22 cellular contexts compared by ENCODE assay signal in the genomic region with DNA sequence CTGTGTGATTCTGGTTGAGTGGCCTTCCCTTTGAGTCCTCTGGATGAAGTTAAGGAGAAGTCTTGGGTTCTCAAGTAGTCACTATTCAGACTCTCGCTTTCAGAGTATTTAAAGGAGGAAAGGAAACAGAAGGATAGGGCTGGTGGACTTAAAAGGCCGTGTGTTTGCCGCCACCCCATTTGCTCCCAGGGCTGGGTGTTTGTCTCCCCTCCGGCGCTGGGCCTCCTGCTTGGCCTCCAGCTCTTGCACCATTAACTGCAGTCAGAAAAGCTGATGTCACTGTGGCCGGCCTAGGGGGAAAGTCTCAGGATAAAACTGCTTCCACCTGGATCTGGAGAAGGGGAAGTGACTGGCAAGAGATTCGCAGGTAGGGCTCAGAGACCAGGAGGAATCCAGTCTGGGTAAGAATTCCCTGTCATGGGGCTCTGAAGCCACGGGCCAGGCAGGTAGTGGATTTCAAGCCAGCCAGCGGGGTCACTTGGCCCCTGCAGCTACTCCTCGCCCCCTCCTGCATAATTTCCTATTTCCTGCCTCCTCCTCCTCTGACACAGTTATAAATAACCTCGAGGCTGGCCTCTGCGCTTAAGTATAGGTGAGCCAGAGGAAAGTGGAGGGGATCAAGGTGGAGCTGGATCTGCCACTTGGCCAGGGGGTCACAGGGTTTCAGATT. TPM values are rescaled to one million over a fixed set of nuclear protein-coding genes. Genes with fewer than 3 reads are reported as not detected.
A peak's percentile ranks its signal among the peaks of the same experiment; 100 is the strongest.
DNase-seq lines count a peak whose midpoint lies in the region; ATAC-seq and TF ChIP-seq lines count a peak whose summit lies in the region.
"Had no signal": no experiment of that assay in that cellular context is flagged by ENCODE, and none has a peak within 500 bp of the region (broad histone marks: within the 10 kb centered on the region; RNA-seq: fewer than 3 reads in every experiment).

No MANE protein-coding gene starts in this region.

- peak overlapping the region; percentile 51 for H3K27ac Mint-ChIP-seq in GM23338
- H3K27ac Mint-ChIP-seq in endothelial cell (ENCODE audit: unreplicated experiment): peak overlapping the region; percentile 64
- H3K27ac Mint-ChIP-seq in osteocyte (ENCODE audit: unreplicated experiment): no peak overlapping the region
- H3K27ac Mint-ChIP-seq: activated naive CD8-positive, alpha-beta T cell; activated T-helper 1 cell treated with anti-CD3 and anti-CD28 coated beads, Interleukin-12 subunit alpha, Interleukin-12 subunit beta, Interleukin-2, Interleukin-4 antibody, amounts not matched to agents 30 ng/mL and 10 ng/mL and 1 ng/mL, durations not matched to agents 14 hours and 24 hours and 36 hours; CD8-positive, alpha-beta T cell had no signal

- H3K36me3 ChIP-seq in GM23338 (ENCODE audit: insufficient read depth): no peaks in the 10 kb centered on the region
- H3K36me3 ChIP-seq in lung (ENCODE audit: control insufficient read depth in 2 of 2, insufficient read depth in 2 of 2, low read length in 2 of 2): peaks cover 2 to 9% of the 10 kb centered on the region in 2 donors
- peaks cover 0 to 55% (median 0%) of the 10 kb centered on the region in 6 donors for H3K36me3 ChIP-seq in spleen
- H3K36me3 ChIP-seq: breast epithelium, Peyer's patch had no signal

- H3K27me3 Mint-ChIP-seq in GM23338 (ENCODE audit: insufficient read depth, low read depth, poor library complexity) (peaks cover 9% of the 10 kb centered on the region), endothelial cell (ENCODE audit: unreplicated experiment) (peaks cover 5% of the 10 kb centered on the region), osteocyte (ENCODE audit: unreplicated experiment) (no peaks in the 10 kb centered on the region)
- H3K27me3 Mint-ChIP-seq: activated naive CD8-positive, alpha-beta T cell had no signal

- H2AFZ ChIP-seq in GM23338: no peak overlapping the region

- WGBS in lung, 2 donors: 57 to 63% methylated on average over 12 of the region's 12 CpGs
- 52 to 62% (median 58%) methylated on average over 12 of the region's 12 CpGs for WGBS in spleen, 5 donors

- H3K9me3 Mint-ChIP-seq in GM23338 (no peaks in the 10 kb centered on the region), endothelial cell (ENCODE audit: unreplicated experiment) (no peaks in the 10 kb centered on the region), osteocyte (ENCODE audit: unreplicated experiment) (no peaks in the 10 kb centered on the region)
- H3K9me3 Mint-ChIP-seq: activated T-helper 1 cell treated with anti-CD3 and anti-CD28 coated beads, Interleukin-12 subunit alpha, Interleukin-12 subunit beta, Interleukin-2, Interleukin-4 antibody, amounts not matched to agents 30 ng/mL and 10 ng/mL and 1 ng/mL, durations not matched to agents 14 hours and 24 hours and 36 hours; CD8-positive, alpha-beta T cell had no signal

- H4K20me1 ChIP-seq in GM23338 (replicated peaks; ENCODE audit: insufficient read depth): no peaks in the 10 kb centered on the region

- TF ChIP-seq CTCF in GM23338 (conservative IDR thresholded peaks at IDR 0.05; ENCODE audit: low read depth in 2 of 2) (no peak), endothelial cell (IDR thresholded peaks at IDR 0.05; ENCODE audit: unreplicated experiment) (no peak), lung (IDR thresholded peaks at IDR 0.05; ENCODE audit: control extremely low read depth, extremely low read depth) (no peak), spleen (IDR thresholded peaks at IDR 0.05 in 8 of 11, conservative IDR thresholded peaks at IDR 0.05 in 3 of 11) (no peak), osteocyte (IDR thresholded peaks at IDR 0.05) (no peak), GM20000 (IDR thresholded peaks at IDR 0.05; ENCODE audit: extremely low read depth, missing control alignments) (no peak)

- H3K4me3 Mint-ChIP-seq in GM23338 (no peak overlapping the region), endothelial cell (ENCODE audit: unreplicated experiment) (peak overlapping the region; percentile 31), osteocyte (ENCODE audit: unreplicated experiment) (no peak overlapping the region)
- H3K4me3 Mint-ChIP-seq: activated naive CD8-positive, alpha-beta T cell; activated T-helper 1 cell treated with anti-CD3 and anti-CD28 coated beads, Interleukin-12 subunit alpha, Interleukin-12 subunit beta, Interleukin-2, Interleukin-4 antibody, amounts not matched to agents 30 ng/mL and 10 ng/mL and 1 ng/mL, durations not matched to agents 14 hours and 24 hours and 36 hours; CD8-positive, alpha-beta T cell had no signal

- H3K4me3 ChIP-seq in GM23338 (no peak overlapping the region), lung (no peak overlapping the region), spleen (no peak overlapping the region)
- H3K4me3 ChIP-seq: Peyer's patch, stomach had no signal

- peaks cover 9% of the 10 kb centered on the region; the same call in 1 of the 2 replicates for H3K9me2 ChIP-seq in GM23338 (ENCODE audit: insufficient read depth)
- H3K9me2 ChIP-seq: SK-N-SH had no signal

- intact Hi-C loops in spleen (cut with DNase I; ENCODE audit: low total_unique reads): no loop called here

- no peak for TF ChIP-seq POLR2A in spleen (IDR thresholded peaks at IDR 0.05)

- H3K27me3 ChIP-seq in GM23338 (ENCODE audit: insufficient read depth): no peaks in the 10 kb centered on the region
- H3K27me3 ChIP-seq in lung (ENCODE audit: control insufficient read depth, insufficient read depth): no peaks in the 10 kb centered on the region
- no peaks in the 10 kb centered on the region for H3K27me3 ChIP-seq in spleen (replicated peaks in 1 of 7)
- H3K27me3 ChIP-seq: breast epithelium, Peyer's patch, stomach had no signal

- no peaks in the 10 kb centered on the region for H3K79me2 ChIP-seq in GM23338 (replicated peaks; ENCODE audit: insufficient read depth)

- peaks cover 15% of the 10 kb centered on the region; the same call in 1 of the 2 replicates for H3K4me1 ChIP-seq in GM23338 (ENCODE audit: insufficient read depth)
- peaks cover 32 to 36% of the 10 kb centered on the region in 2 donors for H3K4me1 ChIP-seq in lung (ENCODE audit: control insufficient read depth in 2 of 2, insufficient read depth in 2 of 2, low read length in 2 of 2)
- H3K4me1 ChIP-seq in spleen: peaks cover 0 to 89% (median 28%) of the 10 kb centered on the region in 6 donors
- H3K4me1 ChIP-seq: breast epithelium, Peyer's patch had no signal

- ATAC-seq in GM23338 (no peak), lung (ENCODE audit: insufficient read depth, low FRiP score) (no peak), HG03442 (IDR thresholded peaks at IDR 0.05; ENCODE audit: unreplicated experiment) (no peak)
- ATAC-seq: activated CD4-positive, CD25-positive, alpha-beta regulatory T cell treated with anti-CD3 and anti-CD28 coated beads, Interleukin-2, amount 50 U/mL, for 24 hours; CD8-positive, alpha-beta T cell; left lobe of liver had no signal

- H3K36me3 Mint-ChIP-seq in GM23338 (ENCODE audit: low read depth) (no peaks in the 10 kb centered on the region), endothelial cell (ENCODE audit: low read depth, unreplicated experiment) (peaks cover 21% of the 10 kb centered on the region), osteocyte (ENCODE audit: unreplicated experiment) (no peaks in the 10 kb centered on the region)
- H3K36me3 Mint-ChIP-seq: activated naive CD8-positive, alpha-beta T cell; CD8-positive, alpha-beta T cell had no signal

- no peak overlapping the region for H3K27ac ChIP-seq in GM23338 (ENCODE audit: low read depth)
- H3K27ac ChIP-seq in lung (ENCODE audit: low read depth in 1 of 2, low read length in 1 of 2): peak overlapping the region; percentile 55 to 61
- H3K27ac ChIP-seq in spleen: peak overlapping the region in 5 of 8 donors; percentile 4 to 56 (median 48)
- H3K27ac ChIP-seq: Peyer's patch had no signal

- no peak overlapping the region for H3K4me2 ChIP-seq in GM23338
- H3K4me2 ChIP-seq: SK-N-SH had no signal

- peaks cover 39% of the 10 kb centered on the region for H3K4me1 Mint-ChIP-seq in GM23338
- H3K4me1 Mint-ChIP-seq in endothelial cell (ENCODE audit: unreplicated experiment): peaks cover 45% of the 10 kb centered on the region
- peaks cover 7% of the 10 kb centered on the region for H3K4me1 Mint-ChIP-seq in osteocyte (ENCODE audit: unreplicated experiment)

- H3K9me3 ChIP-seq in lung (ENCODE audit: control insufficient read depth in 2 of 2, insufficient read depth in 1 of 2, low read length in 1 of 2) (peaks cover 0 to 2% of the 10 kb centered on the region in 2 donors), spleen (no peaks in the 10 kb centered on the region)
- H3K9me3 ChIP-seq: breast epithelium, Peyer's patch, SK-N-SH, stomach had no signal

- H3F3A ChIP-seq in GM23338 (replicated peaks; ENCODE audit: low read depth): no peaks in the 10 kb centered on the region

- no peak for DNase-seq in GM23338 (ENCODE audit: low spot score)
- DNase-seq in endothelial cell (ENCODE audit: low spot score): no peak
- no peak for DNase-seq in lung (ENCODE audit: low spot score)
- DNase-seq in spleen: no peak
- no peak for DNase-seq in osteocyte (ENCODE audit: extremely low spot score, unreplicated experiment)
- no peak for DNase-seq in GM20000 (ENCODE audit: low spot score)
- DNase-seq in SIG-M5 (lab: John Stamatoyannopoulos, UW): no peak
- DNase-seq: CD8-positive, alpha-beta T cell; DMS53; Karpas-422; NCI-H187 treated with DMSO at 0.1 percent for 48 hours; occipital lobe; Peyer's patch; SK-N-SH; stimulated activated CD4-positive, alpha-beta T cell treated with anti-CD3 and anti-CD28 coated beads, Interleukin-4, amount 100 ng/mL, for 1 hour; stomach had no signal

TF ChIP-seq in GM23338, 12 proteins besides CTCF, POLR2A, EP300 and RAD21:
- no peak for TF ChIP-seq ZNF331 (CRISPR knock-in tag; IDR thresholded peaks at IDR 0.05; ENCODE audit: low read depth)
- no peak for TF ChIP-seq ZNF114 (CRISPR knock-in tag; IDR thresholded peaks at IDR 0.05)

RNA-seq across cellular contexts. Expression of gene TIMP3, which starts 17.1 kb away (rescaled TPM):
- 1.4 and 1.9 TPM in 2 replicates for total RNA-seq in GM23338 (2014; rRNA removed; shearing (Covaris generic))
- polyA plus RNA-seq in GM23338 (2016; fragmentation: Nextera tagmentation; extraction: Ambion mirVana) (3.5 and 4.3 TPM in 2 replicates), lung (100 to 1,000 TPM; 129 to 227 TPM), spleen (100 to 1,000 TPM in 1 of 3 donors, 10 to 100 TPM in 2; 19.7 to 104 (median 48.1) TPM)
- total RNA-seq in endothelial cell (ENCODE audit: unreplicated experiment) (73.5 TPM), lung (100 to 1,000 TPM; 251 to 547 TPM), spleen (100 to 1,000 TPM; 171 to 689 (median 516) TPM), osteocyte (36.2 and 37.3 TPM in 2 replicates)
- total RNA-seq: activated T-helper 1 cell treated with anti-CD3 and anti-CD28 coated beads, Interleukin-12 subunit alpha, Interleukin-12 subunit beta, Interleukin-2, Interleukin-4 antibody, amounts not matched to agents 30 ng/mL and 10 ng/mL and 1 ng/mL, durations not matched to agents 14 hours and 24 hours and 36 hours; CD8-positive, alpha-beta T cell had no signal

Comparison
In these comparisons a context has a peak if more than half of its experiments do, and no peak if none do; other contexts are left out.
1. RNA of gene TIMP3, which starts 17.1 kb away (total RNA-seq): 251 to 547 TPM in lung, 171 to 689 TPM in spleen, 73.5 TPM in endothelial cell (single experiment) and 36.2 to 37.3 TPM in osteocyte; 1.4 to 1.9 TPM in GM23338; every median in the first group is over 10 times any median in the second.